8 cellular contexts compared by ENCODE assay signal in the genomic region with DNA sequence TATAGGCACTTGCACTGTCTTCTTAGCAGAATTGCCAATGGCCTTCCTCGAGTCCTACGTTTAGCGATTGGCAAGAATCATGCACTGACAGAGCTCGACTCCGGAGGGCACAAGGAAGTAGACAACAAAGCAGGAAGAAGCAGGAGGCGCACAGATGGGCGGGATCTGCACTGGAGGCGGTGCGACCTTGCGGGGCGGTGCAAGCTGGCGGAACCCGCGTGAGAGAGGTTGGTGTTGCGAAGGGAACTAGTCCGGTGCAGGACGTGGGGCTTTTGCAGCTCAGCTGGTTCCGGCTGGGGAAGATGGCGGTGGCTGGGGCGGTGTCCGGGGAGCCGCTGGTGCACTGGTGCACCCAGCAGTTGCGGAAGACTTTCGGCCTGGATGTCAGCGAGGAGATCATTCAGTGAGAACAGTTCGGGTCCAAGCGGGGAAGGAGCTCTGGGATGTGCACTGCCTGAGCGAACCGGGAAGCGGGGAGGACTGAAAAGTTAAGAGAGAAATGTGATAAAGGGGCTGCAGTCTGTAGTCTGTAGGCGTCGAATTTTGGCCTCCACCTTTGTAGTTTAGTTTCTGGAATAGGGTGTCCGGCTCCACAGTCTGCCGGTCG. TPM values are rescaled to one million over a fixed set of nuclear protein-coding genes. Genes with fewer than 3 reads are reported as not detected.
DNase-seq lines count a peak whose midpoint lies in the region; ATAC-seq and TF ChIP-seq lines count a peak whose summit lies in the region.

TSS of gene TRIP4 (plus strand) at position 275 of the 607 bp plus-strand sequence. CDS start at position 303, 28 bp downstream.

- H3K4me1 ChIP-seq in NT2/D1 (ENCODE audit: insufficient read depth, insufficient read length): no peaks in the 10 kb centered on the region
- no peaks in the 10 kb centered on the region for H3K4me1 ChIP-seq in endodermal cell (ENCODE audit: control insufficient read depth, insufficient read depth, low read length)

- peak; percentile 90 for ATAC-seq in GM19468 (IDR thresholded peaks at IDR 0.05; ENCODE audit: extremely low read depth, unreplicated experiment)
- peak; percentile 100 for ATAC-seq in activated CD8-positive, alpha-beta memory T cell treated with anti-CD3 and anti-CD28 coated beads, Interleukin-2, amount 10 ng/mL, durations not matched to agents 7 days and 5 days

- H3K27me3 Mint-ChIP-seq in activated CD8-positive, alpha-beta memory T cell treated with anti-CD3 and anti-CD28 coated beads, Interleukin-2, amount 10 ng/mL, durations not matched to agents 7 days and 5 days: no peaks in the 10 kb centered on the region
- peaks cover 38% of the 10 kb centered on the region for H3K27me3 Mint-ChIP-seq in endodermal cell (ENCODE audit: insufficient read depth)

- H3K4me3 ChIP-seq in NT2/D1 (ENCODE audit: insufficient read length, low read depth) (peak within 1 kb of the TSS; percentile 97), endodermal cell (ENCODE audit: low read length) (peak within 1 kb of the TSS; percentile 99)

- H3K4me1 Mint-ChIP-seq in activated CD8-positive, alpha-beta memory T cell treated with anti-CD3 and anti-CD28 coated beads, Interleukin-2, amount 10 ng/mL, durations not matched to agents 7 days and 5 days: peaks cover 17% of the 10 kb centered on the region
- H3K4me1 Mint-ChIP-seq in endodermal cell: peaks cover 8% of the 10 kb centered on the region

- H3K27me3 ChIP-seq in NT2/D1 (ENCODE audit: insufficient read depth, insufficient read length) (no peaks in the 10 kb centered on the region), endodermal cell (ENCODE audit: control insufficient read depth, insufficient read depth, low read length, poor library complexity, severe bottlenecking) (no peaks in the 10 kb centered on the region)

- H3K36me3 ChIP-seq in NT2/D1 (ENCODE audit: insufficient read depth, insufficient read length, low read length) (peaks cover 15% of the 10 kb centered on the region), endodermal cell (ENCODE audit: control insufficient read depth, insufficient read depth, low read length) (peaks cover 5% of the 10 kb centered on the region)

- H3K27ac ChIP-seq in endodermal cell (ENCODE audit: low read depth, low read length): peak within 1 kb of the TSS; percentile 76

- peak within 1 kb of the TSS; percentile 95 for H3K9ac ChIP-seq in NT2/D1 (ENCODE audit: insufficient read length, low read depth)
- H3K9ac ChIP-seq in endodermal cell (ENCODE audit: extremely low read depth, low read length, poor library complexity, severe bottlenecking): peak within 1 kb of the TSS; percentile 86

- no peaks in the 10 kb centered on the region for H3K9me3 Mint-ChIP-seq in activated CD8-positive, alpha-beta memory T cell treated with anti-CD3 and anti-CD28 coated beads, Interleukin-2, amount 10 ng/mL, durations not matched to agents 7 days and 5 days (ENCODE audit: low read depth)
- no peaks in the 10 kb centered on the region for H3K9me3 Mint-ChIP-seq in endodermal cell

- peak within 1 kb of the TSS; percentile 89 for H3K27ac Mint-ChIP-seq in activated CD8-positive, alpha-beta memory T cell treated with anti-CD3 and anti-CD28 coated beads, Interleukin-2, amount 10 ng/mL, durations not matched to agents 7 days and 5 days
- H3K27ac Mint-ChIP-seq in endodermal cell: peak within 1 kb of the TSS; percentile 96

- peaks cover 4% of the 10 kb centered on the region for H3K36me3 Mint-ChIP-seq in activated CD8-positive, alpha-beta memory T cell treated with anti-CD3 and anti-CD28 coated beads, Interleukin-2, amount 10 ng/mL, durations not matched to agents 7 days and 5 days
- peaks cover 12% of the 10 kb centered on the region for H3K36me3 Mint-ChIP-seq in endodermal cell (ENCODE audit: low read depth)

- peak; percentile 33 for TF ChIP-seq CTCF in endodermal cell (conservative IDR thresholded peaks at IDR 0.05)

- 1% methylated on average over 30 to 35 of the region's 35 CpGs for WGBS in endodermal cell (ENCODE audit: insufficient coverage in 1 of 2, insufficient read length in 1 of 2), 2 experiments

- H3K9me3 ChIP-seq in NT2/D1 (ENCODE audit: insufficient read depth, low read length) (no peaks in the 10 kb centered on the region), endodermal cell (ENCODE audit: control insufficient read depth, low read length) (no peaks in the 10 kb centered on the region)

- peak within 1 kb of the TSS; percentile 94 for H3K4me3 Mint-ChIP-seq in activated CD8-positive, alpha-beta memory T cell treated with anti-CD3 and anti-CD28 coated beads, Interleukin-2, amount 10 ng/mL, durations not matched to agents 7 days and 5 days
- peak within 1 kb of the TSS; percentile 90 for H3K4me3 Mint-ChIP-seq in endodermal cell

- CTCF ChIA-PET in activated CD8-positive, alpha-beta memory T cell treated with anti-CD3 and anti-CD28 coated beads, Interleukin-2, amount 10 ng/mL, durations not matched to agents 7 days and 5 days (lab: Charles Lee): interaction anchor here (0.7 to 2.1 kb wide), 13 partner anchors 10 to 518 kb away, joined by 3 to 8 read pairs (median 3); partner anchors contain the start of genes CIAO2A and PPIB

- DNase-seq in CMK (ENCODE audit: low read depth): peak; percentile 81
- DNase-seq in HS-5 (ENCODE audit: low read depth): peak; percentile 82
- DNase-seq in NT2/D1 (ENCODE audit: low read depth, low spot score): peak; percentile 95
- peak; percentile 98 for DNase-seq in activated CD8-positive, alpha-beta memory T cell treated with anti-CD3 and anti-CD28 coated beads, Interleukin-2, amount 10 ng/mL, durations not matched to agents 7 days and 5 days
- peak; percentile 98 for DNase-seq in endodermal cell
- peak; percentile 99 for DNase-seq in mesenteric fat pad (ENCODE audit: low spot score)
- DNase-seq in stimulated activated CD8-positive, alpha-beta memory T cell treated with anti-CD3 and anti-CD28 coated beads, Interleukin-15, amount 100 ng/mL, for 24 hours (ENCODE audit: low read depth): peak; percentile 85

RNA-seq across cellular contexts. Expression of gene TRIP4, which starts in this region (rescaled TPM):
- total RNA-seq in activated CD8-positive, alpha-beta memory T cell treated with anti-CD3 and anti-CD28 coated beads, Interleukin-2, amount 10 ng/mL, durations not matched to agents 7 days and 5 days: 10 to 100 TPM; 19.5 to 19.8 TPM
- total RNA-seq in endodermal cell (10 to 100 TPM; 26.5 to 29.1 TPM), mesenteric fat pad (25.4 TPM)
- polyA plus RNA-seq in endodermal cell (2013, experiment 1 of 2): 23.5 TPM
- polyA plus RNA-seq in endodermal cell (2013, experiment 2 of 2): 26.2 TPM

Comparison
In these comparisons a context has a peak if more than half of its experiments do, and no peak if none do; other contexts are left out.
1. Peak in every context shown above with its lines: DNase-seq, ATAC-seq, H3K4me3 ChIP-seq and H3K27ac ChIP-seq.